In genomic region chr5:1877434-1878049, GRCh38 we compare ENCODE assay signal across 2 cellular contexts.
TF ChIP-seq lines count a peak whose summit lies in the region.

No MANE protein-coding gene starts in this region.

TF ChIP-seq in endothelial cell of umbilical vein, 7 proteins besides CTCF, POLR2A, EP300 and RAD21:
- TF ChIP-seq MYC (IDR thresholded peaks at IDR 0.05; ENCODE audit: low read depth, low read length): no peak
- peak; percentile 67 for TF ChIP-seq EZH2 (IDR thresholded peaks at IDR 0.05; ENCODE audit: borderline replicate concordance, low read depth, low read length, severe bottlenecking)
TF ChIP-seq in endothelial cell of umbilical vein: peak in this region for 1.

TF ChIP-seq in HEK293T, 16 proteins besides CTCF, POLR2A, EP300 and RAD21:
- TF ChIP-seq TARDBP (IDR thresholded peaks at IDR 0.05) (no peak), CTBP1 (IDR thresholded peaks at IDR 0.05; ENCODE audit: borderline replicate concordance) (no peak), ELF4 (IDR thresholded peaks at IDR 0.05) (no peak)
TF ChIP-seq in HEK293T: peak in this region for 0.
